29 cellular contexts compared by ENCODE assay signal in the genomic region with DNA sequence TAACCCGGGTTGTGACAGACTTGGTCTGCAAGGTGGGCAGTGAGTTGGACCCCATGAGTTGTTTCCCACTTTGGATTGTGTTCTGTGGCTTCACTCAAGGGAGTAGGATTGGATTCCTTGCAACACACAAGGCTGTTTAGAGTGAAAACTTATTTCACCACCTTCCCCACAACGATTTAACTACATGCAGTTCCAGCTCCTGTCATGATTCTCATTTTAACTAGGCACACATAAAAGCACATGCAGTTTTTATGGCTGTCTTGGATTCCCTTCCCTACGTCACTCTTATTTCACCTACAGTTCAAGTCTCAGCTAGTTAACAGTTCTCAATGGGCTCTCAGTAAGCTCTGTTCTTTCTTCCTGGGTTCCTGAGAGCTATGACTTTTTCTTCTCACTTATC. TPM values are rescaled to one million over a fixed set of nuclear protein-coding genes. Genes with fewer than 3 reads are reported as not detected.
"Had no signal": no experiment of that assay in that cellular context is flagged by ENCODE, and none has a peak within 500 bp of the region (broad histone marks: within the 10 kb centered on the region; RNA-seq: fewer than 3 reads in every experiment).

No MANE protein-coding gene starts in this region.

- H3K4me1 ChIP-seq: breast epithelium, gastroesophageal sphincter, psoas muscle, sigmoid colon, testis, upper lobe of left lung had no signal

- ATAC-seq: activated CD8-positive, alpha-beta memory T cell treated with anti-CD3 and anti-CD28 coated beads, Interleukin-2, amount 10 ng/mL, durations not matched to agents 7 days and 5 days; activated CD8-positive, alpha-beta T cell treated with anti-CD3 and anti-CD28 coated beads, Interleukin-2, amount 10 ng/mL, durations not matched to agents 7 days and 5 days; activated naive CD4-positive, alpha-beta T cell treated with anti-CD3 and anti-CD28 coated beads, Interleukin-2, amount 50 U/mL, for 72 hours; activated T-cell treated with anti-CD3 and anti-CD28 coated beads, Interleukin-2, amount 50 U/mL, for 72 hours; gastroesophageal sphincter; naive thymus-derived CD4-positive, alpha-beta T cell; pancreas; psoas muscle had no signal

- FAIRE-seq: endometrium, pancreas had no signal

- H3K36me3 ChIP-seq: breast epithelium, gastroesophageal sphincter, pancreas, sigmoid colon, upper lobe of left lung had no signal

- H3K4me3 ChIP-seq: breast epithelium, gastroesophageal sphincter, hepatocyte, pancreas, psoas muscle, sigmoid colon, smooth muscle cell, testis, upper lobe of left lung had no signal

- H3K9me3 Mint-ChIP-seq: activated naive CD4-positive, alpha-beta T cell treated with anti-CD3 and anti-CD28 coated beads, Interleukin-2, amount 50 U/mL, for 72 hours; activated T-cell treated with anti-CD3 and anti-CD28 coated beads, Interleukin-2, amount 50 U/mL, for 72 hours; central memory CD8-positive, alpha-beta T cell had no signal

- H3K27ac Mint-ChIP-seq: activated B cell treated with CpG ODN at 0.5 μM for 24 hours; activated CD8-positive, alpha-beta memory T cell treated with anti-CD3 and anti-CD28 coated beads, Interleukin-2, amount 10 ng/mL, durations not matched to agents 7 days and 5 days; activated CD8-positive, alpha-beta T cell treated with anti-CD3 and anti-CD28 coated beads, Interleukin-2, amount 10 ng/mL, durations not matched to agents 7 days and 5 days; activated naive CD4-positive, alpha-beta T cell treated with anti-CD3 and anti-CD28 coated beads, Interleukin-2, amount 50 U/mL, for 72 hours; activated T-cell treated with anti-CD3 and anti-CD28 coated beads, Interleukin-2, amount 50 U/mL, for 72 hours; mesothelial cell of epicardium; naive thymus-derived CD4-positive, alpha-beta T cell had no signal

- H3K4me3 Mint-ChIP-seq: activated B cell treated with CpG ODN at 0.5 μM for 24 hours; activated CD8-positive, alpha-beta memory T cell treated with anti-CD3 and anti-CD28 coated beads, Interleukin-2, amount 10 ng/mL, durations not matched to agents 7 days and 5 days; activated CD8-positive, alpha-beta T cell treated with anti-CD3 and anti-CD28 coated beads, Interleukin-2, amount 10 ng/mL, durations not matched to agents 7 days and 5 days; activated T-cell treated with anti-CD3 and anti-CD28 coated beads, Interleukin-2, amount 50 U/mL, for 72 hours; central memory CD8-positive, alpha-beta T cell; mesothelial cell of epicardium; naive thymus-derived CD4-positive, alpha-beta T cell; neural crest cell had no signal

- H3K79me2 ChIP-seq: hepatocyte had no signal

- DNase-seq: activated B cell treated with CpG ODN at 0.5 μM for 24 hours; activated CD8-positive, alpha-beta memory T cell treated with anti-CD3 and anti-CD28 coated beads, Interleukin-2, amount 10 ng/mL, durations not matched to agents 7 days and 5 days; activated CD8-positive, alpha-beta T cell treated with anti-CD3 and anti-CD28 coated beads, Interleukin-2, amount 10 ng/mL, durations not matched to agents 7 days and 5 days; activated naive CD4-positive, alpha-beta T cell; activated T-cell treated with anti-CD3 and anti-CD28 coated beads, Interleukin-2, amount 50 U/mL, for 72 hours; effector CD8-positive, alpha-beta T cell; islet precursor cell; left cardiac atrium; mammary epithelial cell; naive thymus-derived CD4-positive, alpha-beta T cell; nucleus accumbens; pancreas; psoas muscle; sigmoid colon; stimulated activated CD4-positive, alpha-beta T cell treated with anti-CD3 and anti-CD28 coated beads, Interleukin-15, amount 100 ng/mL, for 24 hours; stimulated activated CD4-positive, alpha-beta T cell treated with anti-CD3 and anti-CD28 coated beads, Interleukin-2, amount 100 ng/mL, for 24 hours; stimulated activated naive CD4-positive, alpha-beta T cell; T-helper 2 cell; testis; upper lobe of left lung had no signal

- H3K4me1 Mint-ChIP-seq: activated B cell treated with CpG ODN at 0.5 μM for 24 hours; activated CD8-positive, alpha-beta memory T cell treated with anti-CD3 and anti-CD28 coated beads, Interleukin-2, amount 10 ng/mL, durations not matched to agents 7 days and 5 days; central memory CD8-positive, alpha-beta T cell; mesothelial cell of epicardium; naive thymus-derived CD4-positive, alpha-beta T cell; neural crest cell had no signal

- H3K36me3 Mint-ChIP-seq: activated CD8-positive, alpha-beta memory T cell treated with anti-CD3 and anti-CD28 coated beads, Interleukin-2, amount 10 ng/mL, durations not matched to agents 7 days and 5 days; activated naive CD4-positive, alpha-beta T cell treated with anti-CD3 and anti-CD28 coated beads, Interleukin-2, amount 50 U/mL, for 72 hours; naive thymus-derived CD4-positive, alpha-beta T cell had no signal

- H3K4me2 ChIP-seq: hepatocyte, smooth muscle cell had no signal

- H3K27me3 Mint-ChIP-seq: activated CD8-positive, alpha-beta memory T cell treated with anti-CD3 and anti-CD28 coated beads, Interleukin-2, amount 10 ng/mL, durations not matched to agents 7 days and 5 days; central memory CD8-positive, alpha-beta T cell had no signal

- H3K27me3 ChIP-seq: breast epithelium, gastroesophageal sphincter, hepatocyte, pancreas, sigmoid colon, testis, upper lobe of left lung had no signal

- H3K9me3 ChIP-seq: pancreas, sigmoid colon, testis, upper lobe of left lung had no signal

- H3K27ac ChIP-seq: breast epithelium, gastroesophageal sphincter, hepatocyte, pancreas, psoas muscle, sigmoid colon, testis, upper lobe of left lung had no signal

RNA-seq across cellular contexts. Expression of gene EFEMP1, which starts 15.9 kb away (rescaled TPM):
- total RNA-seq: activated B cell treated with CpG ODN at 0.5 μM for 24 hours; activated CD8-positive, alpha-beta memory T cell treated with anti-CD3 and anti-CD28 coated beads, Interleukin-2, amount 10 ng/mL, durations not matched to agents 7 days and 5 days; activated CD8-positive, alpha-beta T cell treated with anti-CD3 and anti-CD28 coated beads, Interleukin-2, amount 10 ng/mL, durations not matched to agents 7 days and 5 days; activated naive CD4-positive, alpha-beta T cell treated with anti-CD3 and anti-CD28 coated beads, Interleukin-2, amount 50 U/mL, for 72 hours; activated T-cell treated with anti-CD3 and anti-CD28 coated beads, Interleukin-2, amount 50 U/mL, for 72 hours; naive thymus-derived CD4-positive, alpha-beta T cell had no signal
- polyA plus RNA-seq: naive thymus-derived CD4-positive, alpha-beta T cell had no signal
